Comparison of ENCODE assay signal across 8 cellular contexts in genomic region chr18:62523255-62523588, GRCh38. TPM values are rescaled to one million over a fixed set of nuclear protein-coding genes. Genes with fewer than 3 reads are reported as not detected.
DNase-seq lines count a peak whose midpoint lies in the region; ATAC-seq and TF ChIP-seq lines count a peak whose summit lies in the region.

No MANE protein-coding gene starts in this region.

- H3K27me3 Mint-ChIP-seq in naive B cell, result no peaks in the 10 kb centered on the region

- H3K9me3 Mint-ChIP-seq in naive B cell, result no peaks in the 10 kb centered on the region

- no TSS peak for BruUV-seq in A673 (replicated peaks; lab: Mats Ljungman, UMichigan)

- H3K27ac Mint-ChIP-seq in naive B cell, result peak overlapping the region in 1 of 6 donors; percentile 84

- ATAC-seq in HG02571 (IDR thresholded peaks at IDR 0.05; ENCODE audit: unreplicated experiment), result peak; percentile 34
- peak; percentile 48 to 51 for ATAC-seq in naive B cell (ENCODE audit: low read depth in 2 of 2)

- DNase-seq in A673 (ENCODE audit: low spot score) (peak; percentile 73), caudate nucleus (lab: John Stamatoyannopoulos, UW) (no peak), naive B cell (no peak), NCI-H69 (lab: John Stamatoyannopoulos, UW) (no peak), AG08395 (ENCODE audit: low spot score) (no peak), SHP77 (lab: John Stamatoyannopoulos, UW) (no peak), NOMO-1 treated with DMSO at 0.1 percent for 48 hours (lab: John Stamatoyannopoulos, UW; ENCODE audit: unreplicated experiment) (no peak)

- H3K36me3 ChIP-seq in A673 (ENCODE audit: insufficient read depth, low read length, poor library complexity, severe bottlenecking), result no peaks in the 10 kb centered on the region

- H3K4me3 ChIP-seq in A673 (ENCODE audit: low read depth, low read length, poor library complexity, severe bottlenecking), result peak overlapping the region; percentile 88

- TF ChIP-seq CTCF in A673 (conservative IDR thresholded peaks at IDR 0.05; ENCODE audit: low read depth, low read length), result no peak

- H3K36me3 Mint-ChIP-seq in naive B cell, result no peaks in the 10 kb centered on the region

- CTCF ChIA-PET in A673 (lab: Charles Lee), result interaction anchor here (1.0 kb wide), 1 partner anchor 98 kb away, joined by 6 read pairs; no protein-coding TSS in a partner anchor

- intact Hi-C loops in A673 (cut with micrococcal nuclease; ENCODE audit: unreplicated experiment), result loop anchor here (5.0 kb wide), 2 partner anchors 76 to 96 kb away; no protein-coding TSS in a partner anchor

- H3K9me3 ChIP-seq in A673 (ENCODE audit: low read depth, low read length, poor library complexity, severe bottlenecking), result no peaks in the 10 kb centered on the region

- H3K4me1 ChIP-seq in A673 (ENCODE audit: insufficient read depth, low read length, poor library complexity, severe bottlenecking), result peaks cover 17% of the 10 kb centered on the region

- H3K4me1 Mint-ChIP-seq in naive B cell, result peaks cover 14 to 32% (median 27%) of the 10 kb centered on the region in 3 donors

- peak overlapping the region in 2 of 8 donors; percentile 83 to 90 for H3K4me3 Mint-ChIP-seq in naive B cell

- peak overlapping the region; percentile 77 for H3K27ac ChIP-seq in A673 (ENCODE audit: low read depth, low read length, poor library complexity, severe bottlenecking)
- H3K27ac ChIP-seq in caudate nucleus (ENCODE audit: low read depth, low read length), result peak overlapping the region; percentile 89

- POLR2A ChIA-PET in A673 (lab: Charles Lee; ENCODE audit: low non-redundant PET), result no interaction called here

- H3K27me3 ChIP-seq in A673 (replicated peaks; ENCODE audit: insufficient read depth, low read depth, low read length, poor library complexity), result no peaks in the 10 kb centered on the region

RNA-seq across cellular contexts. Expression of gene ZCCHC2, which starts 0.4 kb away (rescaled TPM):
- 11.5 and 12.3 TPM in 2 replicates for total RNA-seq in A673 (2021)
- 1 to 10 TPM in 5 of 6 donors, not detected in 1; 2.5 to 4.6 (median 2.8) TPM for polyA plus RNA-seq in naive B cell (ENCODE audit: low read depth in 6 of 6)
